22 cellular contexts compared by ENCODE assay signal in the genomic region with DNA sequence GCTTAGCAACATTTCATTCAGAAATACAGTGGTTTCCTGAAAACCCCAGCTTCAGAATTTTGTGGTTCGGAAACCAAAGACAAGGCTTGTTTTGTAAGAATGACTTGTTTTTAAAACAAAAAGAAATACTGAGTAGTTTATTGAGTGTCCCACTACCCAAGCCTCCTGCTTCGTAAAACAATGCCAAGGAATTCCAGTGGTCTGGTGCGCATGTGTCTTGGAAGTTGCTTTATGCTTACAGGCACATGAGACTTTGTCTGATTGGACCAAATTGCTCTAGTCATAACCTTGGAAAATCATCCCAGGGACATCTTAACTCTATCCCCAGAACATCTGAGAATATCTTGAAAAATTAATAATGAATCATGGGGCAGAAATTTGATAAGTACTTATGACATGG.
DNase-seq lines count a peak whose midpoint lies in the region; ATAC-seq and TF ChIP-seq lines count a peak whose summit lies in the region.
"Had no signal": no experiment of that assay in that cellular context is flagged by ENCODE, and none has a peak within 500 bp of the region (broad histone marks: within the 10 kb centered on the region; RNA-seq: fewer than 3 reads in every experiment).

No MANE protein-coding gene starts in this region.

- in situ Hi-C loops in G401 (cut with HindIII; ENCODE audit: low sequenced_read_pairs): no loop called here

- CTCF ChIA-PET in SK-N-SH (lab: Yijun Ruan, JAX): no interaction called here

- no peak overlapping the region for H3K4me2 ChIP-seq in SK-N-SH
- H3K4me2 ChIP-seq: GM23338 had no signal

- H3K9me3 Mint-ChIP-seq in endodermal cell: no peaks in the 10 kb centered on the region
- H3K9me3 Mint-ChIP-seq: CD4-positive, alpha-beta T cell; GM23338 had no signal

- H4K20me1 ChIP-seq in SK-N-SH (ENCODE audit: insufficient read depth): no peaks in the 10 kb centered on the region

- H2AFZ ChIP-seq in SK-N-SH (ENCODE audit: low read depth): no peak overlapping the region
- H2AFZ ChIP-seq: GM23338 had no signal

- H3K27me3 ChIP-seq in SK-N-SH (ENCODE audit: insufficient read depth) (no peaks in the 10 kb centered on the region), BE2C (no peaks in the 10 kb centered on the region), endodermal cell (ENCODE audit: control insufficient read depth, insufficient read depth, low read length, poor library complexity, severe bottlenecking) (no peaks in the 10 kb centered on the region)

- H3K36me3 ChIP-seq in SK-N-SH (replicated peaks in 1 of 2; ENCODE audit: control insufficient read depth in 1 of 2, insufficient read depth in 2 of 2, low read length in 1 of 2) (no peaks in the 10 kb centered on the region), BE2C (no peaks in the 10 kb centered on the region), endodermal cell (ENCODE audit: control insufficient read depth, insufficient read depth, low read length) (no peaks in the 10 kb centered on the region)

- H3K4me3 ChIP-seq in SK-N-SH (ENCODE audit: low read depth in 2 of 2, low read length in 1 of 2): no peak overlapping the region
- H3K4me3 ChIP-seq in BE2C (ENCODE audit: low read depth, low read length): no peak overlapping the region
- H3K4me3 ChIP-seq in endodermal cell (ENCODE audit: low read length): no peak overlapping the region
- H3K4me3 ChIP-seq: GM23338 had no signal

- no peak for TF ChIP-seq CTCF in SK-N-SH (IDR thresholded peaks at IDR 0.05)
- TF ChIP-seq CTCF in BE2C (IDR thresholded peaks at IDR 0.05; ENCODE audit: low read depth, low read length): no peak
- no peak for TF ChIP-seq CTCF in endodermal cell (conservative IDR thresholded peaks at IDR 0.05)

- H3K36me3 Mint-ChIP-seq in endodermal cell (ENCODE audit: low read depth): no peaks in the 10 kb centered on the region

- H3K79me2 ChIP-seq in SK-N-SH (ENCODE audit: insufficient read depth): no peaks in the 10 kb centered on the region

- no peak; the same call in 2 of the 3 replicates for ATAC-seq in SK-N-SH treated with all-trans-retinoic acid at 6 μM for 48 hours
- no peak for ATAC-seq in GM18502 (IDR thresholded peaks at IDR 0.05; ENCODE audit: poor library complexity, unreplicated experiment)
- ATAC-seq: GM23338, HepG2, Right ventricle myocardium inferior had no signal

- H3K9me2 ChIP-seq in SK-N-SH: no peaks in the 10 kb centered on the region

- no peak overlapping the region for H3K4me3 Mint-ChIP-seq in endodermal cell
- H3K4me3 Mint-ChIP-seq: B cell; CD4-positive, alpha-beta T cell; GM23338 had no signal

- no peaks in the 10 kb centered on the region for H3K27me3 Mint-ChIP-seq in endodermal cell (ENCODE audit: insufficient read depth)

- H3K9ac ChIP-seq in SK-N-SH (no peak overlapping the region; the same call in 1 of the 2 replicates), endodermal cell (ENCODE audit: extremely low read depth, low read length, poor library complexity, severe bottlenecking) (no peak overlapping the region)

- H3K9me3 ChIP-seq in SK-N-SH (no peaks in the 10 kb centered on the region), BE2C (no peaks in the 10 kb centered on the region), endodermal cell (ENCODE audit: control insufficient read depth, low read length) (peaks cover 7% of the 10 kb centered on the region)
- H3K9me3 ChIP-seq: Caco-2 had no signal

- 59% methylated on average over 3 of the region's 3 CpGs for WGBS in SK-N-SH (ENCODE audit: low lambda C conversion rate)
- WGBS in endodermal cell (ENCODE audit: insufficient coverage in 1 of 2, insufficient read length in 1 of 2), 2 experiments: 82 to 91% methylated on average over 3 of the region's 3 CpGs

- DNase-seq in SK-N-SH (no peak), astrocyte of the hippocampus (ENCODE audit: low read depth, low spot score) (peak; percentile 77), foreskin melanocyte (peak; percentile 35), G401 (ENCODE audit: low spot score) (no peak), BE2C (no peak), endodermal cell (no peak)
- DNase-seq: Caco-2; CD4-positive, alpha-beta T cell; DMS153; KG1; NCI-H1417; NCI-H187; NCI-H2107; NCI-H510A treated with DMSO at 0.1 percent for 48 hours; NCI-H774 had no signal

- H3K4me1 Mint-ChIP-seq in endodermal cell: no peaks in the 10 kb centered on the region
- H3K4me1 Mint-ChIP-seq: B cell, GM23338 had no signal

- TF ChIP-seq EP300 in SK-N-SH (IDR thresholded peaks at IDR 0.05; ENCODE audit: borderline replicate concordance in 1 of 2, low read depth in 1 of 2, low read length in 1 of 2): no peak

- peaks cover 27% of the 10 kb centered on the region for H3F3A ChIP-seq in SK-N-SH (replicated peaks; ENCODE audit: insufficient read depth)

- peaks cover 0 to 17% of the 10 kb centered on the region in 2 experiments; a peak in 2 of 4 replicates for H3K4me1 ChIP-seq in SK-N-SH (ENCODE audit: control insufficient read depth in 1 of 2, insufficient read depth in 2 of 2, low read depth in 1 of 2, low read length in 1 of 2)
- H3K4me1 ChIP-seq in BE2C: no peaks in the 10 kb centered on the region
- H3K4me1 ChIP-seq in endodermal cell (ENCODE audit: control insufficient read depth, insufficient read depth, low read length): no peaks in the 10 kb centered on the region
- H3K4me1 ChIP-seq: Caco-2 had no signal

- H3K27ac Mint-ChIP-seq in endodermal cell: no peak overlapping the region
- H3K27ac Mint-ChIP-seq: B cell; CD4-positive, alpha-beta T cell; GM23338 had no signal

- no peak for TF ChIP-seq RAD21 in SK-N-SH (IDR thresholded peaks at IDR 0.05; ENCODE audit: low read length)

- POLR2A ChIA-PET in SK-N-SH (lab: Yijun Ruan, JAX): no interaction called here

- H3K27ac ChIP-seq in SK-N-SH (ENCODE audit: low read depth in 2 of 2, low read length in 1 of 2) (peak overlapping the region in 1 of 2 experiments; percentile 70; a peak in 2 of 4 replicates), endodermal cell (ENCODE audit: low read depth, low read length) (no peak overlapping the region)
- H3K27ac ChIP-seq: 22Rv1 had no signal

TF ChIP-seq in SK-N-SH treated with all-trans-retinoic acid at 6 μM for 48 hours, 23 proteins besides CTCF, POLR2A, EP300 and RAD21:
- no peak for TF ChIP-seq OSR1 (CRISPR knock-in tag; IDR thresholded peaks at IDR 0.05)
- no peak for TF ChIP-seq ZFP3 (CRISPR knock-in tag; IDR thresholded peaks at IDR 0.05)
- TF ChIP-seq ZNF8 (CRISPR knock-in tag; IDR thresholded peaks at IDR 0.05): no peak
- peak; percentile 58; the same call in 1 of the 2 replicates for TF ChIP-seq ISL1 (CRISPR knock-in tag; IDR thresholded peaks at IDR 0.05)
- TF ChIP-seq ZNF565 (CRISPR knock-in tag; conservative IDR thresholded peaks at IDR 0.05; ENCODE audit: low read depth): no peak

TF ChIP-seq in SK-N-SH, 30 proteins besides CTCF, POLR2A, EP300 and RAD21 (continues in another document):
- TF ChIP-seq RXRA (IDR thresholded peaks at IDR 0.05; ENCODE audit: borderline replicate concordance, low read depth) (no peak), FOXJ3 (CRISPR knock-in tag; IDR thresholded peaks at IDR 0.05) (no peak), FOXM1 (IDR thresholded peaks at IDR 0.05; ENCODE audit: low read depth) (no peak), CHD2 (IDR thresholded peaks at IDR 0.05; ENCODE audit: low read length, partially characterized antibody) (no peak), MXI1 (IDR thresholded peaks at IDR 0.05; ENCODE audit: low read depth, low read length) (no peak), NRF1 (IDR thresholded peaks at IDR 0.05; ENCODE audit: low read depth, low read length) (no peak), ELF1 (IDR thresholded peaks at IDR 0.05) (no peak), TCF12 (IDR thresholded peaks at IDR 0.05) (no peak)
- TF ChIP-seq, protein P1, sequence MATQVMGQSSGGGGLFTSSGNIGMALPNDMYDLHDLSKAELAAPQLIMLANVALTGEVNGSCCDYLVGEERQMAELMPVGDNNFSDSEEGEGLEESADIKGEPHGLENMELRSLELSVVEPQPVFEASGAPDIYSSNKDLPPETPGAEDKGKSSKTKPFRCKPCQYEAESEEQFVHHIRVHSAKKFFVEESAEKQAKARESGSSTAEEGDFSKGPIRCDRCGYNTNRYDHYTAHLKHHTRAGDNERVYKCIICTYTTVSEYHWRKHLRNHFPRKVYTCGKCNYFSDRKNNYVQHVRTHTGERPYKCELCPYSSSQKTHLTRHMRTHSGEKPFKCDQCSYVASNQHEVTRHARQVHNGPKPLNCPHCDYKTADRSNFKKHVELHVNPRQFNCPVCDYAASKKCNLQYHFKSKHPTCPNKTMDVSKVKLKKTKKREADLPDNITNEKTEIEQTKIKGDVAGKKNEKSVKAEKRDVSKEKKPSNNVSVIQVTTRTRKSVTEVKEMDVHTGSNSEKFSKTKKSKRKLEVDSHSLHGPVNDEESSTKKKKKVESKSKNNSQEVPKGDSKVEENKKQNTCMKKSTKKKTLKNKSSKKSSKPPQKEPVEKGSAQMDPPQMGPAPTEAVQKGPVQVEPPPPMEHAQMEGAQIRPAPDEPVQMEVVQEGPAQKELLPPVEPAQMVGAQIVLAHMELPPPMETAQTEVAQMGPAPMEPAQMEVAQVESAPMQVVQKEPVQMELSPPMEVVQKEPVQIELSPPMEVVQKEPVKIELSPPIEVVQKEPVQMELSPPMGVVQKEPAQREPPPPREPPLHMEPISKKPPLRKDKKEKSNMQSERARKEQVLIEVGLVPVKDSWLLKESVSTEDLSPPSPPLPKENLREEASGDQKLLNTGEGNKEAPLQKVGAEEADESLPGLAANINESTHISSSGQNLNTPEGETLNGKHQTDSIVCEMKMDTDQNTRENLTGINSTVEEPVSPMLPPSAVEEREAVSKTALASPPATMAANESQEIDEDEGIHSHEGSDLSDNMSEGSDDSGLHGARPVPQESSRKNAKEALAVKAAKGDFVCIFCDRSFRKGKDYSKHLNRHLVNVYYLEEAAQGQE (IDR thresholded peaks at IDR 0.05; ENCODE audit: low read depth, low read length): no peak
- TF ChIP-seq, protein P2, sequence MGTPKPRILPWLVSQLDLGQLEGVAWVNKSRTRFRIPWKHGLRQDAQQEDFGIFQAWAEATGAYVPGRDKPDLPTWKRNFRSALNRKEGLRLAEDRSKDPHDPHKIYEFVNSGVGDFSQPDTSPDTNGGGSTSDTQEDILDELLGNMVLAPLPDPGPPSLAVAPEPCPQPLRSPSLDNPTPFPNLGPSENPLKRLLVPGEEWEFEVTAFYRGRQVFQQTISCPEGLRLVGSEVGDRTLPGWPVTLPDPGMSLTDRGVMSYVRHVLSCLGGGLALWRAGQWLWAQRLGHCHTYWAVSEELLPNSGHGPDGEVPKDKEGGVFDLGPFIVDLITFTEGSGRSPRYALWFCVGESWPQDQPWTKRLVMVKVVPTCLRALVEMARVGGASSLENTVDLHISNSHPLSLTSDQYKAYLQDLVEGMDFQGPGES (IDR thresholded peaks at IDR 0.05; ENCODE audit: low read depth, low read length): no peak

Comparison
In these comparisons a context has a peak if more than half of its experiments do, and no peak if none do; other contexts are left out.
1. DNase-seq: peak in astrocyte of the hippocampus (single experiment) and foreskin melanocyte (single experiment); none in SK-N-SH (single experiment), G401 (single experiment), BE2C (single experiment) and endodermal cell (single experiment).